In genomic region chr5:125059255-125060050, GRCh38 we compare ENCODE assay signal across 18 cellular contexts.
DNase-seq lines count a peak whose midpoint lies in the region; ATAC-seq, FAIRE-seq and TF ChIP-seq lines count a peak whose summit lies in the region.
"Had no signal": no experiment of that assay in that cellular context is flagged by ENCODE, and none has a peak within 500 bp of the region (broad histone marks: within the 10 kb centered on the region; RNA-seq: fewer than 3 reads in every experiment).

No MANE protein-coding gene starts in this region.

- H2AFZ ChIP-seq in SK-N-SH (ENCODE audit: low read depth): no peak overlapping the region

- H3K79me2 ChIP-seq in SK-N-SH (ENCODE audit: insufficient read depth): no peaks in the 10 kb centered on the region

- ATAC-seq in SK-N-SH treated with all-trans-retinoic acid at 6 μM for 48 hours (no peak), left lobe of liver (no peak)
- ATAC-seq: activated T-helper 17 cell treated with anti-CD3 and anti-CD28 coated beads, Interleukin-2, amount 50 U/mL, for 72 hours; effector memory CD8-positive, alpha-beta T cell; HepG2 had no signal

- in situ Hi-C loops in SK-MEL-5 (cut with HindIII; ENCODE audit: low pct_unique_long_range_greater_than_20kb, low sequenced_read_pairs): no loop called here

- FAIRE-seq in islet of Langerhans (lab: Jason Lieb, UNC): peak; percentile 55
- no peak for FAIRE-seq in frontal cortex (lab: Jason Lieb, UNC)
- FAIRE-seq: HepG2 had no signal

- WGBS in SK-N-SH (ENCODE audit: low lambda C conversion rate): 92% methylated on average over 4 of the region's 4 CpGs

- H3K27ac ChIP-seq in SK-N-SH (ENCODE audit: low read depth in 2 of 2, low read length in 1 of 2): no peak overlapping the region
- H3K27ac ChIP-seq: prostate gland had no signal

- no peak for DNase-seq in SK-N-SH
- DNase-seq in SK-MEL-5 (ENCODE audit: low read depth, low spot score): peak; percentile 72
- DNase-seq in frontal cortex (ENCODE audit: low spot score in 2 of 2): no peak
- DNase-seq in left lobe of liver (ENCODE audit: low spot score): no peak
- no peak for DNase-seq in nucleus accumbens (lab: John Stamatoyannopoulos, UW)
- no peak for DNase-seq in cerebellar nuclear complex (lab: John Stamatoyannopoulos, UW)
- DNase-seq: activated CD4-positive, alpha-beta memory T cell treated with anti-CD3 and anti-CD28 coated beads for 36 hours; aorta; effector memory CD8-positive, alpha-beta T cell; OCI-M1; stimulated activated CD4-positive, alpha-beta T cell treated with anti-CD3 and anti-CD28 coated beads, Interleukin-4, amount 100 ng/mL, for 4 hours; stimulated activated naive CD4-positive, alpha-beta T cell treated with Interleukin-2 at 50 U/mL for 16 hours; T-helper 2 cell had no signal

- POLR2A ChIA-PET in SK-N-SH (lab: Yijun Ruan, JAX): no interaction called here

- CTCF ChIA-PET in SK-N-SH (lab: Yijun Ruan, JAX): no interaction called here

- peaks cover 15 to 16% of the 10 kb centered on the region in 2 experiments; a peak in 3 of 4 replicates for H3K4me1 ChIP-seq in SK-N-SH (ENCODE audit: control insufficient read depth in 1 of 2, insufficient read depth in 2 of 2, low read depth in 1 of 2, low read length in 1 of 2)

- H3F3A ChIP-seq in SK-N-SH (replicated peaks; ENCODE audit: insufficient read depth): no peaks in the 10 kb centered on the region

- H3K4me2 ChIP-seq in SK-N-SH: 0 out of 2 replicates have a peak overlapping the region, but pooled peaks have one; percentile 31

- TF ChIP-seq RAD21 in SK-N-SH (IDR thresholded peaks at IDR 0.05; ENCODE audit: low read length): no peak

- no peak overlapping the region for H3K9ac ChIP-seq in SK-N-SH

- H3K9me2 ChIP-seq in SK-N-SH: no peaks in the 10 kb centered on the region

- TF ChIP-seq EP300 in SK-N-SH (IDR thresholded peaks at IDR 0.05; ENCODE audit: borderline replicate concordance in 1 of 2, low read depth in 1 of 2, low read length in 1 of 2): no peak

- H4K20me1 ChIP-seq in SK-N-SH (ENCODE audit: insufficient read depth): no peaks in the 10 kb centered on the region

- no peak overlapping the region for H3K4me3 ChIP-seq in SK-N-SH (ENCODE audit: low read depth in 2 of 2, low read length in 1 of 2)
- H3K4me3 ChIP-seq: prostate gland had no signal

- TF ChIP-seq CTCF in SK-N-SH (IDR thresholded peaks at IDR 0.05): no peak

- no peaks in the 10 kb centered on the region for H3K36me3 ChIP-seq in SK-N-SH (replicated peaks in 1 of 2; ENCODE audit: control insufficient read depth in 1 of 2, insufficient read depth in 2 of 2, low read length in 1 of 2)
- H3K36me3 ChIP-seq: prostate gland had no signal

- H3K27me3 ChIP-seq in SK-N-SH (ENCODE audit: insufficient read depth): no peaks in the 10 kb centered on the region

- no peaks in the 10 kb centered on the region for H3K9me3 ChIP-seq in SK-N-SH
- H3K9me3 ChIP-seq: prostate gland had no signal

TF ChIP-seq in SK-N-SH, 30 proteins besides CTCF, POLR2A, EP300 and RAD21 (continues in another document):
- no peak for TF ChIP-seq IRF3 (IDR thresholded peaks at IDR 0.05; ENCODE audit: low read depth, low read length)
- TF ChIP-seq YY1 (IDR thresholded peaks at IDR 0.05; ENCODE audit: low read depth): no peak
- TF ChIP-seq TCF12 (IDR thresholded peaks at IDR 0.05): no peak
- no peak for TF ChIP-seq JUND (IDR thresholded peaks at IDR 0.05)
- no peak for TF ChIP-seq ELF1 (IDR thresholded peaks at IDR 0.05)
- TF ChIP-seq EZH2phosphoT487 (IDR thresholded peaks at IDR 0.05; ENCODE audit: borderline replicate concordance, low read depth): no peak
- no peak for TF ChIP-seq TAF1 (IDR thresholded peaks at IDR 0.05; ENCODE audit: borderline replicate concordance, low read depth, low read length)
- no peak for TF ChIP-seq PBX3 (IDR thresholded peaks at IDR 0.05)
- TF ChIP-seq USF1 (IDR thresholded peaks at IDR 0.05; ENCODE audit: borderline replicate concordance, low read depth): no peak
- no peak for TF ChIP-seq SIN3A (IDR thresholded peaks at IDR 0.05; ENCODE audit: borderline replicate concordance, low read depth, low read length)

TF ChIP-seq in SK-N-SH treated with all-trans-retinoic acid at 6 μM for 48 hours, 23 proteins besides CTCF, POLR2A, EP300 and RAD21:
- no peak for TF ChIP-seq RARB (CRISPR knock-in tag; IDR thresholded peaks at IDR 0.05)
- no peak for TF ChIP-seq PATZ1 (CRISPR knock-in tag; IDR thresholded peaks at IDR 0.05; ENCODE audit: borderline replicate concordance)
- no peak for TF ChIP-seq TCF4 (CRISPR knock-in tag; IDR thresholded peaks at IDR 0.05; ENCODE audit: borderline replicate concordance)
- no peak for TF ChIP-seq CREB5 (CRISPR knock-in tag; IDR thresholded peaks at IDR 0.05; ENCODE audit: low read depth)
- TF ChIP-seq PPARA (CRISPR knock-in tag; IDR thresholded peaks at IDR 0.05; ENCODE audit: borderline replicate concordance): no peak
- no peak for TF ChIP-seq ZFP30 (CRISPR knock-in tag; IDR thresholded peaks at IDR 0.05)
- TF ChIP-seq CSRNP3 (CRISPR knock-in tag; IDR thresholded peaks at IDR 0.05): no peak
- no peak for TF ChIP-seq ZNF565 (CRISPR knock-in tag; conservative IDR thresholded peaks at IDR 0.05; ENCODE audit: low read depth)
- no peak for TF ChIP-seq ZNF70 (CRISPR knock-in tag; IDR thresholded peaks at IDR 0.05)
- TF ChIP-seq CSDC2 (CRISPR knock-in tag; IDR thresholded peaks at IDR 0.05): no peak
